Comparison of ENCODE assay signal across 15 cellular contexts in genomic region chr10:27618906-27619305, GRCh38.
"Had no signal": no experiment of that assay in that cellular context is flagged by ENCODE, and none has a peak within 500 bp of the region (broad histone marks: within the 10 kb centered on the region; RNA-seq: fewer than 3 reads in every experiment).

No MANE protein-coding gene starts in this region.

- H3K36me3 Mint-ChIP-seq: activated naive CD4-positive, alpha-beta T cell treated with anti-CD3 and anti-CD28 coated beads, Interleukin-2, amount 50 U/mL, for 24 hours; naive thymus-derived CD8-positive, alpha-beta T cell had no signal

- H3K27ac ChIP-seq: neutrophil, pancreas had no signal

- H3K27ac Mint-ChIP-seq: activated naive CD4-positive, alpha-beta T cell treated with anti-CD3 and anti-CD28 coated beads, Interleukin-2, amount 50 U/mL, for 24 hours; naive thymus-derived CD8-positive, alpha-beta T cell had no signal

- ATAC-seq: left cardiac atrium; naive thymus-derived CD8-positive, alpha-beta T cell; pancreas had no signal

- H3K4me3 Mint-ChIP-seq: activated naive CD4-positive, alpha-beta T cell treated with anti-CD3 and anti-CD28 coated beads, Interleukin-2, amount 50 U/mL, for 24 hours; naive thymus-derived CD8-positive, alpha-beta T cell had no signal

- H3K36me3 ChIP-seq: neutrophil, pancreas had no signal

- H3K9me3 Mint-ChIP-seq: activated naive CD4-positive, alpha-beta T cell treated with anti-CD3 and anti-CD28 coated beads, Interleukin-2, amount 50 U/mL, for 24 hours; naive thymus-derived CD8-positive, alpha-beta T cell had no signal

- H3K4me1 Mint-ChIP-seq: activated naive CD4-positive, alpha-beta T cell treated with anti-CD3 and anti-CD28 coated beads, Interleukin-2, amount 50 U/mL, for 24 hours had no signal

- H3K4me1 ChIP-seq: pancreas had no signal

- FAIRE-seq: bronchial epithelial cell, pancreas had no signal

- DNase-seq: activated CD4-positive, CD25-positive, alpha-beta regulatory T cell treated with anti-CD3 and anti-CD28 coated beads, Interleukin-2, amount 50 U/mL, for 72 hours; activated gamma-delta T cell; cerebellar nuclear complex; cortex of kidney; left cardiac atrium; mesenchymal stem cell; naive thymus-derived CD8-positive, alpha-beta T cell; pancreas; stimulated activated CD4-positive, alpha-beta T cell treated with anti-CD3 and anti-CD28 coated beads, Interleukin-12 subunit alpha, Interleukin-12 subunit beta, amount 100 ng/mL, for 4 hours; stimulated activated CD4-positive, alpha-beta T cell treated with anti-CD3 and anti-CD28 coated beads, Interleukin-1b, Interleukin-23, amount 100 ng/mL, for 48 hours; stimulated activated CD8-positive, alpha-beta memory T cell treated with anti-CD3 and anti-CD28 coated beads, Interleukin-4, amount 100 ng/mL, for 48 hours; stimulated activated naive CD4-positive, alpha-beta T cell had no signal

- H3K4me3 ChIP-seq: pancreas had no signal

- H3K9me3 ChIP-seq: neutrophil, pancreas had no signal

- H3K27me3 ChIP-seq: pancreas had no signal
